Comparison of ENCODE assay signal across 17 cellular contexts in genomic region chr12:48037267-48037915, GRCh38. TPM values are rescaled to one million over a fixed set of nuclear protein-coding genes. Genes with fewer than 3 reads are reported as not detected.
DNase-seq lines count a peak whose midpoint lies in the region; ATAC-seq, FAIRE-seq and TF ChIP-seq lines count a peak whose summit lies in the region.
"Had no signal": no experiment of that assay in that cellular context is flagged by ENCODE, and none has a peak within 500 bp of the region (broad histone marks: within the 10 kb centered on the region; RNA-seq: fewer than 3 reads in every experiment).

No MANE protein-coding gene starts in this region.

- CTCF ChIA-PET in activated CD8-positive, alpha-beta T cell treated with anti-CD3 and anti-CD28 coated beads, Interleukin-2, amount 10 ng/mL, durations not matched to agents 7 days and 5 days (lab: Charles Lee), result interaction anchor here (1.4 kb wide), 1 partner anchor 14 kb away, joined by 3 read pairs; no protein-coding TSS in a partner anchor
- CTCF ChIA-PET in activated CD8-positive, alpha-beta T cell treated with anti-CD3 and anti-CD28 coated beads for 36 hours (lab: Charles Lee), result no interaction called here

- intact Hi-C loops in activated CD8-positive, alpha-beta T cell treated with anti-CD3 and anti-CD28 coated beads for 36 hours (cut with micrococcal nuclease), result no loop called here
- intact Hi-C loops in lower lobe of right lung (cut with DNase I), result no loop called here
- intact Hi-C loops in breast epithelium (cut with DNase I; ENCODE audit: low total_unique reads), result no loop called here

- H3K27me3 Mint-ChIP-seq in activated CD8-positive, alpha-beta T cell treated with anti-CD3 and anti-CD28 coated beads, Interleukin-2, amount 10 ng/mL, durations not matched to agents 7 days and 5 days (ENCODE audit: low read depth), result no peaks in the 10 kb centered on the region
- H3K27me3 Mint-ChIP-seq in activated CD8-positive, alpha-beta T cell treated with anti-CD3 and anti-CD28 coated beads for 36 hours, result no peaks in the 10 kb centered on the region
- no peaks in the 10 kb centered on the region for H3K27me3 Mint-ChIP-seq in effector memory CD8-positive, alpha-beta T cell
- H3K27me3 Mint-ChIP-seq: activated CD4-positive, alpha-beta T cell treated with anti-CD3 and anti-CD28 coated beads for 36 hours had no signal

- peaks cover 7% of the 10 kb centered on the region for H3K4me1 Mint-ChIP-seq in activated CD8-positive, alpha-beta T cell treated with anti-CD3 and anti-CD28 coated beads, Interleukin-2, amount 10 ng/mL, durations not matched to agents 7 days and 5 days (ENCODE audit: low read depth)
- H3K4me1 Mint-ChIP-seq in activated CD8-positive, alpha-beta T cell treated with anti-CD3 and anti-CD28 coated beads for 36 hours (ENCODE audit: low read depth), result peaks cover 5% of the 10 kb centered on the region
- peaks cover 4 to 5% of the 10 kb centered on the region in 2 donors for H3K4me1 Mint-ChIP-seq in effector memory CD8-positive, alpha-beta T cell (ENCODE audit: low read depth in 2 of 2)

- H3K36me3 ChIP-seq in lower lobe of right lung, result peaks cover under 1% of the 10 kb centered on the region
- no peaks in the 10 kb centered on the region for H3K36me3 ChIP-seq in breast epithelium
- H3K36me3 ChIP-seq: uterus had no signal

- TF ChIP-seq CTCF in activated CD8-positive, alpha-beta T cell treated with anti-CD3 and anti-CD28 coated beads for 36 hours (IDR thresholded peaks at IDR 0.05), result no peak
- TF ChIP-seq CTCF in lower lobe of right lung (IDR thresholded peaks at IDR 0.05) (no peak), breast epithelium (IDR thresholded peaks at IDR 0.05) (no peak)

- no peak overlapping the region for H3K4me3 Mint-ChIP-seq in activated CD8-positive, alpha-beta T cell treated with anti-CD3 and anti-CD28 coated beads, Interleukin-2, amount 10 ng/mL, durations not matched to agents 7 days and 5 days
- H3K4me3 Mint-ChIP-seq in activated CD8-positive, alpha-beta T cell treated with anti-CD3 and anti-CD28 coated beads for 36 hours, result no peak overlapping the region
- no peak overlapping the region for H3K4me3 Mint-ChIP-seq in effector memory CD8-positive, alpha-beta T cell
- H3K4me3 Mint-ChIP-seq: activated CD4-positive, alpha-beta T cell treated with anti-CD3 and anti-CD28 coated beads for 36 hours; activated naive CD8-positive, alpha-beta T cell treated with anti-CD3 and anti-CD28 coated beads, Interleukin-2, amount 10 ng/mL, durations not matched to agents 7 days and 5 days had no signal

- H3K36me3 Mint-ChIP-seq in activated CD8-positive, alpha-beta T cell treated with anti-CD3 and anti-CD28 coated beads, Interleukin-2, amount 10 ng/mL, durations not matched to agents 7 days and 5 days (ENCODE audit: low read depth), result peaks cover 3% of the 10 kb centered on the region
- H3K36me3 Mint-ChIP-seq in activated CD8-positive, alpha-beta T cell treated with anti-CD3 and anti-CD28 coated beads for 36 hours (ENCODE audit: low read depth), result no peaks in the 10 kb centered on the region
- no peaks in the 10 kb centered on the region for H3K36me3 Mint-ChIP-seq in effector memory CD8-positive, alpha-beta T cell (ENCODE audit: insufficient read depth)
- H3K36me3 Mint-ChIP-seq: activated naive CD8-positive, alpha-beta T cell treated with anti-CD3 and anti-CD28 coated beads, Interleukin-2, amount 10 ng/mL, durations not matched to agents 7 days and 5 days had no signal

- no peaks in the 10 kb centered on the region for H3K9me3 Mint-ChIP-seq in activated CD8-positive, alpha-beta T cell treated with anti-CD3 and anti-CD28 coated beads, Interleukin-2, amount 10 ng/mL, durations not matched to agents 7 days and 5 days (ENCODE audit: insufficient read depth)
- no peaks in the 10 kb centered on the region for H3K9me3 Mint-ChIP-seq in activated CD8-positive, alpha-beta T cell treated with anti-CD3 and anti-CD28 coated beads for 36 hours
- no peaks in the 10 kb centered on the region for H3K9me3 Mint-ChIP-seq in effector memory CD8-positive, alpha-beta T cell
- H3K9me3 Mint-ChIP-seq: activated naive CD8-positive, alpha-beta T cell treated with anti-CD3 and anti-CD28 coated beads, Interleukin-2, amount 10 ng/mL, durations not matched to agents 7 days and 5 days had no signal

- H3K4me1 ChIP-seq in lower lobe of right lung (peaks cover 5% of the 10 kb centered on the region), breast epithelium (no peaks in the 10 kb centered on the region)
- H3K4me1 ChIP-seq: uterus had no signal

- H3K9me3 ChIP-seq in lower lobe of right lung (no peaks in the 10 kb centered on the region), breast epithelium (no peaks in the 10 kb centered on the region)
- H3K9me3 ChIP-seq: uterus had no signal

- POLR2A ChIA-PET in activated CD8-positive, alpha-beta T cell treated with anti-CD3 and anti-CD28 coated beads, Interleukin-2, amount 10 ng/mL, durations not matched to agents 7 days and 5 days (lab: Charles Lee), result no interaction called here
- POLR2A ChIA-PET in activated CD8-positive, alpha-beta T cell treated with anti-CD3 and anti-CD28 coated beads for 36 hours (lab: Charles Lee), result no interaction called here

- TF ChIP-seq POLR2A in breast epithelium (IDR thresholded peaks at IDR 0.05), result no peak

- FAIRE-seq in urothelium cell line (lab: Jason Lieb, UNC), result no peak
- FAIRE-seq: kidney had no signal

- no peak for ATAC-seq in activated CD8-positive, alpha-beta T cell treated with anti-CD3 and anti-CD28 coated beads, Interleukin-2, amount 10 ng/mL, durations not matched to agents 7 days and 5 days
- no peak for ATAC-seq in activated CD8-positive, alpha-beta T cell treated with anti-CD3 and anti-CD28 coated beads for 36 hours
- ATAC-seq in effector memory CD8-positive, alpha-beta T cell (replicated peaks), result no peak
- ATAC-seq in lower lobe of right lung (peak; percentile 35 to 39), GM21619 (IDR thresholded peaks at IDR 0.05; ENCODE audit: unreplicated experiment) (no peak), GM21447 (IDR thresholded peaks at IDR 0.05; ENCODE audit: unreplicated experiment) (no peak)
- ATAC-seq: activated CD4-positive, alpha-beta T cell treated with anti-CD3 and anti-CD28 coated beads for 36 hours had no signal

- peak overlapping the region; percentile 26 for H3K27ac Mint-ChIP-seq in activated CD8-positive, alpha-beta T cell treated with anti-CD3 and anti-CD28 coated beads, Interleukin-2, amount 10 ng/mL, durations not matched to agents 7 days and 5 days
- H3K27ac Mint-ChIP-seq in activated CD8-positive, alpha-beta T cell treated with anti-CD3 and anti-CD28 coated beads for 36 hours, result no peak overlapping the region
- peak overlapping the region; percentile 14 to 55 for H3K27ac Mint-ChIP-seq in effector memory CD8-positive, alpha-beta T cell
- H3K27ac Mint-ChIP-seq: activated CD4-positive, alpha-beta T cell treated with anti-CD3 and anti-CD28 coated beads for 36 hours; activated naive CD8-positive, alpha-beta T cell treated with anti-CD3 and anti-CD28 coated beads, Interleukin-2, amount 10 ng/mL, durations not matched to agents 7 days and 5 days had no signal

- no peaks in the 10 kb centered on the region for H3K27me3 ChIP-seq in lower lobe of right lung (ENCODE audit: low read depth)
- no peaks in the 10 kb centered on the region for H3K27me3 ChIP-seq in breast epithelium
- H3K27me3 ChIP-seq: uterus had no signal

- no peak overlapping the region for H3K4me3 ChIP-seq in lower lobe of right lung
- H3K4me3 ChIP-seq in breast epithelium, result no peak overlapping the region
- H3K4me3 ChIP-seq: uterus had no signal

- DNase-seq in activated CD8-positive, alpha-beta T cell treated with anti-CD3 and anti-CD28 coated beads, Interleukin-2, amount 10 ng/mL, durations not matched to agents 7 days and 5 days, result no peak
- no peak for DNase-seq in activated CD8-positive, alpha-beta T cell treated with anti-CD3 and anti-CD28 coated beads for 36 hours
- DNase-seq in effector memory CD8-positive, alpha-beta T cell, result no peak
- DNase-seq in lower lobe of right lung (no peak), urothelium cell line (ENCODE audit: low spot score) (peak; percentile 27), breast epithelium (ENCODE audit: low spot score in 2 of 2) (no peak)
- DNase-seq: ACHN; activated CD4-positive, alpha-beta T cell treated with anti-CD3 and anti-CD28 coated beads for 36 hours; activated naive CD8-positive, alpha-beta T cell treated with anti-CD3 and anti-CD28 coated beads, Interleukin-2, amount 10 ng/mL, durations not matched to agents 7 days and 5 days; kidney; NCI-H2171; posterior cingulate gyrus; uterus had no signal

- H3K27ac ChIP-seq in lower lobe of right lung, result no peak overlapping the region
- H3K27ac ChIP-seq in breast epithelium, result no peak overlapping the region
- H3K27ac ChIP-seq: KMS-11, RWPE1, uterus had no signal

RNA-seq across cellular contexts. Expression of gene COL2A1, which starts 33.1 kb away (rescaled TPM):
- total RNA-seq in activated CD8-positive, alpha-beta T cell treated with anti-CD3 and anti-CD28 coated beads, Interleukin-2, amount 10 ng/mL, durations not matched to agents 7 days and 5 days, result not detected
- total RNA-seq in activated CD8-positive, alpha-beta T cell treated with anti-CD3 and anti-CD28 coated beads for 36 hours, result under 1 TPM in 1 of 2 experiments, not detected in 1; 0.34 TPM
- total RNA-seq in lower lobe of right lung, result not detected
- 1 to 10 TPM in 2 of 3 donors, not detected in 1; 1.6 to 3.2 TPM for total RNA-seq in breast epithelium
- total RNA-seq: activated naive CD8-positive, alpha-beta T cell treated with anti-CD3 and anti-CD28 coated beads, Interleukin-2, amount 10 ng/mL, durations not matched to agents 7 days and 5 days; kidney had no signal

Comparison
In these comparisons a context has a peak if more than half of its experiments do, and no peak if none do; other contexts are left out.
1. ATAC-seq: peak in lower lobe of right lung (2 of 2); none in activated CD8-positive, alpha-beta T cell treated with anti-CD3 and anti-CD28 coated beads, Interleukin-2, amount 10 ng/mL, durations not matched to agents 7 days and 5 days (single experiment), activated CD8-positive, alpha-beta T cell treated with anti-CD3 and anti-CD28 coated beads for 36 hours (single experiment), effector memory CD8-positive, alpha-beta T cell (single experiment), GM21619 (single experiment) and GM21447 (single experiment).